In the genomic region with DNA sequence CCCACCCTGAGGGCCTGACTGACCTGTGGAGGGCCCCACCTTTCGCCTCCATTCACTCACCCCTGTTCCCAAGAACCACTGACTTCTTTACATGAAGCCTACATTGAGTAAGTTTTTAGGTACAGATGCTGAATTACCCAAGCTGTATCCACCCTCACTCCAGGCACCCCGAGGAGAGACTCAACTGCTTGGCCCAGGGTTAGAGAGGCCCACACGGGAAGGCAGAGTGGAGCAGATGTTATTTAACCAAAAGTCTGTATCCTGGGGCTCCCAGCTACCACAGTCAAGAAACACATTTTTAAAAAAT, we compare ENCODE assay signal across 15 cellular contexts.
DNase-seq lines count a peak whose midpoint lies in the region; ATAC-seq, FAIRE-seq and TF ChIP-seq lines count a peak whose summit lies in the region.
"Had no signal": no experiment of that assay in that cellular context is flagged by ENCODE, and none has a peak within 500 bp of the region (broad histone marks: within the 10 kb centered on the region; RNA-seq: fewer than 3 reads in every experiment).

No MANE protein-coding gene starts in this region.

- CTCF ChIA-PET in activated CD4-positive, alpha-beta T cell treated with anti-CD3 and anti-CD28 coated beads, Interleukin-2, amount 10 ng/mL, durations not matched to agents 7 days and 5 days (lab: Charles Lee) = interaction anchor here (0.5 to 2.8 kb wide), 8 partner anchors 8 to 840 kb away, joined by 3 to 8 read pairs (median 4); no protein-coding TSS in a partner anchor

- H3K27ac Mint-ChIP-seq in activated CD4-positive, alpha-beta T cell treated with anti-CD3 and anti-CD28 coated beads, Interleukin-2, amount 10 ng/mL, durations not matched to agents 7 days and 5 days = peak overlapping the region; percentile 87
- H3K27ac Mint-ChIP-seq in IgD-negative memory B cell = peak overlapping the region; percentile 9 to 84 (median 51)

- WGBS in body of pancreas, 2 donors = 62 to 75% methylated on average over 3 of the region's 3 CpGs
- 52 to 60% methylated on average over 3 of the region's 3 CpGs for WGBS in pancreas, 2 donors

- H3K36me3 Mint-ChIP-seq in activated CD4-positive, alpha-beta T cell treated with anti-CD3 and anti-CD28 coated beads, Interleukin-2, amount 10 ng/mL, durations not matched to agents 7 days and 5 days (ENCODE audit: low read depth) = peaks cover 52% of the 10 kb centered on the region
- peaks cover under 1% of the 10 kb centered on the region for H3K36me3 Mint-ChIP-seq in IgD-negative memory B cell

- peaks cover 83% of the 10 kb centered on the region for H3K4me1 Mint-ChIP-seq in activated CD4-positive, alpha-beta T cell treated with anti-CD3 and anti-CD28 coated beads, Interleukin-2, amount 10 ng/mL, durations not matched to agents 7 days and 5 days
- H3K4me1 Mint-ChIP-seq in IgD-negative memory B cell = peaks cover 40 to 62% (median 62%) of the 10 kb centered on the region in 3 donors

- H3K9me3 ChIP-seq in body of pancreas = no peaks in the 10 kb centered on the region
- no peaks in the 10 kb centered on the region for H3K9me3 ChIP-seq in pancreas

- no peaks in the 10 kb centered on the region for H3K27me3 Mint-ChIP-seq in activated CD4-positive, alpha-beta T cell treated with anti-CD3 and anti-CD28 coated beads, Interleukin-2, amount 10 ng/mL, durations not matched to agents 7 days and 5 days
- H3K27me3 Mint-ChIP-seq in IgD-negative memory B cell = no peaks in the 10 kb centered on the region

- no peak for TF ChIP-seq POLR2A in body of pancreas (IDR thresholded peaks at IDR 0.05)

- no peak for FAIRE-seq in pancreas (lab: Jason Lieb, UNC)

- H3K4me3 ChIP-seq in body of pancreas (no peak overlapping the region), pancreas (no peak overlapping the region)

- H3K4me1 ChIP-seq in body of pancreas (peaks cover 41% of the 10 kb centered on the region), pancreas (peaks cover 4 to 46% (median 30%) of the 10 kb centered on the region in 3 donors)

- H3K36me3 ChIP-seq in body of pancreas (replicated peaks in 1 of 2; ENCODE audit: insufficient read depth in 1 of 2, low read depth in 2 of 2) = peaks cover 0 to 3% of the 10 kb centered on the region in 2 donors
- H3K36me3 ChIP-seq in pancreas = no peaks in the 10 kb centered on the region

- POLR2A ChIA-PET in activated CD4-positive, alpha-beta T cell treated with anti-CD3 and anti-CD28 coated beads, Interleukin-2, amount 10 ng/mL, durations not matched to agents 7 days and 5 days (lab: Charles Lee) = interaction anchor here (0.6 kb wide), 1 partner anchor 704 kb away, joined by 4 read pairs; no protein-coding TSS in a partner anchor

- TF ChIP-seq CTCF in body of pancreas (IDR thresholded peaks at IDR 0.05) = no peak
- no peak for TF ChIP-seq CTCF in pancreas (IDR thresholded peaks at IDR 0.05)

- no peak for DNase-seq in activated CD4-positive, alpha-beta T cell treated with anti-CD3 and anti-CD28 coated beads, Interleukin-2, amount 10 ng/mL, durations not matched to agents 7 days and 5 days
- no peak for DNase-seq in activated CD4-positive, alpha-beta T cell treated with anti-CD3 and anti-CD28 coated beads for 48 hours
- DNase-seq in body of pancreas = no peak
- DNase-seq in pancreas = no peak
- DNase-seq in cerebellar nuclear complex (lab: John Stamatoyannopoulos, UW) = no peak
- no peak for DNase-seq in GF-D8 (lab: John Stamatoyannopoulos, UW)
- DNase-seq: activated gamma-delta T cell; central memory CD4-positive, alpha-beta T cell; DMS 273 treated with DMSO at 0.1 percent for 48 hours; KG1; NCI-H146; NCI-H82 had no signal

- H3K27me3 ChIP-seq in body of pancreas (no peaks in the 10 kb centered on the region), pancreas (no peaks in the 10 kb centered on the region)

- H3K4me3 Mint-ChIP-seq in activated CD4-positive, alpha-beta T cell treated with anti-CD3 and anti-CD28 coated beads, Interleukin-2, amount 10 ng/mL, durations not matched to agents 7 days and 5 days = peak overlapping the region; percentile 22
- peak overlapping the region in 1 of 4 donors; percentile 78 for H3K4me3 Mint-ChIP-seq in IgD-negative memory B cell

- peak overlapping the region; percentile 37 to 77 (median 72) for H3K27ac ChIP-seq in body of pancreas
- peak overlapping the region; percentile 4 to 75 (median 48) for H3K27ac ChIP-seq in pancreas
- H3K27ac ChIP-seq: parathyroid adenoma had no signal

- H3K9me3 Mint-ChIP-seq in activated CD4-positive, alpha-beta T cell treated with anti-CD3 and anti-CD28 coated beads, Interleukin-2, amount 10 ng/mL, durations not matched to agents 7 days and 5 days = no peaks in the 10 kb centered on the region
- no peaks in the 10 kb centered on the region for H3K9me3 Mint-ChIP-seq in IgD-negative memory B cell

- intact Hi-C loops in body of pancreas (cut with DNase I) (no loop called here), pancreas (cut with DNase I) (loop anchor here in 1 of 3 donors (10.0 kb wide), 1 partner anchor 281 kb away; no protein-coding TSS in a partner anchor)

- ATAC-seq in body of pancreas (no peak), pancreas (no peak), HG02678 (IDR thresholded peaks at IDR 0.05; ENCODE audit: unreplicated experiment) (no peak)
